ENCODE assay signal across 18 cellular contexts in the genomic region with DNA sequence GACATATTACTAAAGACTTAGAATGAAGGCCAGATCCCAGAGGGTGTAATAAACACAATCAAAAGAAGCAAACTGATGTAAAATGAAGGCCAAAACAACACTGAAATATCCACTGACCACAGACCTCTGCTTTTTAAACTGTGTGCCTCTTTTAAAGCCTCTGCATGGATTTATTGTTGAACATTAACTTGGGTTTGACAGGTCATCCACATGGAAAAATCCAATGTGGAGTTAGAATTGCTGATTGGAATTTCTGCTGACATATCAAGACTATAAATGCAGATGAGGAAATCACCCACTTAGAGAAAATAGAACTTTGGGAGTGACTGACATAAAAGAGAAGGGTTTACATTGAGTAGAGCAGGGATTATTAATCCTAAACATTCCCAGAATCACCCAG.
"Had no signal": no experiment of that assay in that cellular context is flagged by ENCODE, and none has a peak within 500 bp of the region (broad histone marks: within the 10 kb centered on the region; RNA-seq: fewer than 3 reads in every experiment).

No MANE protein-coding gene starts in this region.

- H3K36me3 Mint-ChIP-seq: activated naive CD4-positive, alpha-beta T cell treated with anti-CD3 and anti-CD28 coated beads, Interleukin-2, amount 50 U/mL, for 24 hours; memory B cell; naive thymus-derived CD8-positive, alpha-beta T cell had no signal

- H3K27ac Mint-ChIP-seq: activated CD4-positive, alpha-beta T cell treated with anti-CD3 and anti-CD28 coated beads, Interleukin-2, amount 10 ng/mL, durations not matched to agents 7 days and 5 days; activated naive CD4-positive, alpha-beta T cell treated with anti-CD3 and anti-CD28 coated beads, Interleukin-2, amount 50 U/mL, for 24 hours; activated T-cell treated with anti-CD3 and anti-CD28 coated beads, Interleukin-2, amount 50 U/mL, for 72 hours; memory B cell; naive thymus-derived CD8-positive, alpha-beta T cell; T-helper 1 cell treated with Interleukin-12 subunit alpha and Interleukin-12 subunit beta and Interleukin-4 antibody, amounts not matched to agents 30 μg/mL and 1 μg/mL, for 36 hours had no signal

- FAIRE-seq: bronchial epithelial cell had no signal

- H3K27me3 Mint-ChIP-seq: activated CD4-positive, alpha-beta T cell treated with anti-CD3 and anti-CD28 coated beads, Interleukin-2, amount 10 ng/mL, durations not matched to agents 7 days and 5 days; activated naive CD4-positive, alpha-beta T cell treated with anti-CD3 and anti-CD28 coated beads, Interleukin-2, amount 50 U/mL, for 24 hours; memory B cell; naive thymus-derived CD8-positive, alpha-beta T cell had no signal

- DNase-seq: activated CD4-positive, alpha-beta T cell treated with anti-CD3 and anti-CD28 coated beads, Interleukin-2, amount 10 ng/mL, durations not matched to agents 7 days and 5 days; activated CD8-positive, alpha-beta memory T cell treated with anti-CD3 and anti-CD28 coated beads, Interleukin-2, amount 50 U/mL, for 48 hours; activated effector memory CD4-positive, alpha-beta T cell treated with anti-CD3 and anti-CD28 coated beads, Interleukin-2, amount 50 U/mL, for 16 hours; activated T-cell treated with anti-CD3 and anti-CD28 coated beads, Interleukin-2, amount 50 U/mL, for 72 hours; effector CD4-positive, alpha-beta T cell; hippocampal formation; islet precursor cell; left ventricle myocardium superior; naive thymus-derived CD8-positive, alpha-beta T cell; posterior cingulate gyrus; stimulated activated CD4-positive, alpha-beta T cell treated with anti-CD3 and anti-CD28 coated beads, Interleukin-15, amount 100 ng/mL, for 24 hours; stimulated activated CD4-positive, alpha-beta T cell treated with anti-CD3 and anti-CD28 coated beads, Interleukin-2, amount 100 ng/mL, for 48 hours; stomach; upper lobe of left lung had no signal

- H3K4me1 Mint-ChIP-seq: activated CD4-positive, alpha-beta T cell treated with anti-CD3 and anti-CD28 coated beads, Interleukin-2, amount 10 ng/mL, durations not matched to agents 7 days and 5 days; activated naive CD4-positive, alpha-beta T cell treated with anti-CD3 and anti-CD28 coated beads, Interleukin-2, amount 50 U/mL, for 24 hours; memory B cell; naive thymus-derived CD8-positive, alpha-beta T cell had no signal

- H3K9me3 Mint-ChIP-seq: activated CD4-positive, alpha-beta T cell treated with anti-CD3 and anti-CD28 coated beads, Interleukin-2, amount 10 ng/mL, durations not matched to agents 7 days and 5 days; T-helper 1 cell treated with Interleukin-12 subunit alpha and Interleukin-12 subunit beta and Interleukin-4 antibody, amounts not matched to agents 30 μg/mL and 1 μg/mL, for 36 hours had no signal

- H3K4me3 Mint-ChIP-seq: activated CD4-positive, alpha-beta T cell treated with anti-CD3 and anti-CD28 coated beads, Interleukin-2, amount 10 ng/mL, durations not matched to agents 7 days and 5 days; activated naive CD4-positive, alpha-beta T cell treated with anti-CD3 and anti-CD28 coated beads, Interleukin-2, amount 50 U/mL, for 24 hours; activated T-cell treated with anti-CD3 and anti-CD28 coated beads, Interleukin-2, amount 50 U/mL, for 72 hours; memory B cell; naive thymus-derived CD8-positive, alpha-beta T cell; T-helper 1 cell treated with Interleukin-12 subunit alpha and Interleukin-12 subunit beta and Interleukin-4 antibody, amounts not matched to agents 30 μg/mL and 1 μg/mL, for 36 hours had no signal
